35 cellular contexts compared by ENCODE assay signal in genomic region chr6:120260713-120261112, GRCh38.
"Had no signal": no experiment of that assay in that cellular context is flagged by ENCODE, and none has a peak within 500 bp of the region (broad histone marks: within the 10 kb centered on the region; RNA-seq: fewer than 3 reads in every experiment).

No MANE protein-coding gene starts in this region.

- DNase-seq: activated B cell treated with CpG ODN at 0.5 μM for 24 hours; activated CD4-positive, alpha-beta memory T cell treated with anti-CD3 and anti-CD28 coated beads for 36 hours; activated CD4-positive, alpha-beta T cell treated with anti-CD3 and anti-CD28 coated beads for 4 hours; activated CD4-positive, alpha-beta T cell treated with anti-CD3 and anti-CD28 coated beads, Interleukin-2, amount 10 ng/mL, durations not matched to agents 24 days and 14 days; activated CD4-positive, alpha-beta T cell treated with anti-CD3 and anti-CD28 coated beads, Interleukin-2, amount 50 U/mL, for 1 hour; activated CD4-positive, alpha-beta T cell treated with anti-CD3 and anti-CD28 coated beads, Interleukin-2, amount 50 U/mL, for 4 hours; activated CD4-positive, CD25-positive, alpha-beta regulatory T cell treated with anti-CD3 and anti-CD28 coated beads, Interleukin-2, amount 50 U/mL, for 72 hours; activated CD8-positive, alpha-beta memory T cell treated with anti-CD3 and anti-CD28 coated beads, Interleukin-2, amount 50 U/mL, for 4 hours; activated CD8-positive, alpha-beta T cell treated with anti-CD3 and anti-CD28 coated beads for 36 hours; activated effector memory CD4-positive, alpha-beta T cell treated with anti-CD3 and anti-CD28 coated beads, Interleukin-2, amount 50 U/mL, for 16 hours; activated gamma-delta T cell treated with Interleukin-2 at 50 U/mL for 16 hours; activated naive CD4-positive, alpha-beta T cell; activated naive CD4-positive, alpha-beta T cell treated with anti-CD3 and anti-CD28 coated beads for 36 hours; activated naive CD4-positive, alpha-beta T cell treated with anti-CD3 and anti-CD28 coated beads, Interleukin-2, amount 50 U/mL, for 16 hours; activated naive CD8-positive, alpha-beta T cell treated with anti-CD3 and anti-CD28 coated beads for 36 hours; activated T-cell treated with anti-CD3 and anti-CD28 coated beads for 4 hours; activated T-cell treated with anti-CD3 and anti-CD28 coated beads, Interleukin-2, amount 50 U/mL, for 1 hour; activated T-cell treated with anti-CD3 and anti-CD28 coated beads, Interleukin-2, amount 50 U/mL, for 4 hours; activated T-cell treated with anti-CD3 and anti-CD28 coated beads, Interleukin-2, amount 50 U/mL, for 72 hours; adrenal gland; amniotic stem cell; aorta; body of pancreas; brain microvascular endothelial cell; caudate nucleus; cerebellar nuclear complex; T-helper 1 cell; T-helper 2 cell; T-helper 9 cell had no signal

- H3K4me1 ChIP-seq: adrenal gland, body of pancreas, breast epithelium had no signal

- H3K27ac ChIP-seq: adrenal gland, body of pancreas, brain microvascular endothelial cell, breast epithelium, VCaP had no signal

- ATAC-seq: activated CD8-positive, alpha-beta T cell treated with anti-CD3 and anti-CD28 coated beads for 36 hours; activated naive CD4-positive, alpha-beta T cell treated with anti-CD3 and anti-CD28 coated beads, Interleukin-2, amount 50 U/mL, for 72 hours; activated T-cell treated with anti-CD3 and anti-CD28 coated beads, Interleukin-2, amount 50 U/mL, for 4 hours; activated T-cell treated with anti-CD3 and anti-CD28 coated beads, Interleukin-2, amount 50 U/mL, for 72 hours; activated T-helper 17 cell treated with anti-CD3 and anti-CD28 coated beads, Interleukin-2, amount 50 U/mL, for 72 hours; body of pancreas had no signal

- H3K9me3 ChIP-seq: adrenal gland, body of pancreas, breast epithelium had no signal

- H3K36me3 ChIP-seq: adrenal gland, brain microvascular endothelial cell, breast epithelium had no signal

- FAIRE-seq: astrocyte, TTC549 had no signal

- H3K4me3 ChIP-seq: adrenal gland, body of pancreas, breast epithelium had no signal

- H3K27me3 ChIP-seq: adrenal gland, body of pancreas, brain microvascular endothelial cell, breast epithelium had no signal
